ENCODE assay signal across 8 cellular contexts in the genomic region with DNA sequence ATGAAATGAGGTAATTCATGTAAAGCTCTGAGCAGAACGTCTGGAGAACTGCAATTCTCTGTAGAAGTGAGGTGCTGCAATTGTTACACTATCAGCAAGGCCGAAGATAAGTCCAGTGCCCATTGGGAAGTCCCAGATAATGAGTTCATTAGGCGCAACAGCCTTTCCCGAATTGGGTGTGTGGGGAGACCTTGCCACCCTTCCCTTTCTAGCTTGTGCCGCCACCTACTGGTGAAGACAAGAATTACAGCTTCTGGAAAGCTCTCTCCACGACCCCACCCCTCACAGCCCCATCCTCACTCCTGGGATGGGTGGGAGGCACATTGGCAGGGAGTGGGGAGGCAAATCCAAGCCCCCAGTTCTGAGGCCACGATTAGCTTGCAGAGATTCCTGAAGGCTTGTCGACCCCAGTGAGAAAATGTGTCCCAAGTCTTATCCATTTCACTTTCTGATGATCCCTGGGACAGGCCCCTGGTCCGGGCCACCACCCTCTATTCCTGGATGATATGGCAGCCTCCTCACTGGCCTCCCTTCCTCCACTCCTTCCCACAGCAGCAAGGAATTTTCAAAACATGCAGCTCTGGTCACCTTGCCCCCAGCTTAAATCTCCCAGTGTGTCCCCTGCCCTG. TPM values are rescaled to one million over a fixed set of nuclear protein-coding genes. Genes with fewer than 3 reads are reported as not detected.
DNase-seq lines count a peak whose midpoint lies in the region; ATAC-seq and TF ChIP-seq lines count a peak whose summit lies in the region.

No MANE protein-coding gene starts in this region.

- H3K4me1 ChIP-seq in KMS-11 (ENCODE audit: low read depth, poor library complexity, severe bottlenecking) = peaks cover 4% of the 10 kb centered on the region
- peaks cover 26 to 33% of the 10 kb centered on the region in 2 donors for H3K4me1 ChIP-seq in gastrocnemius medialis

- H3K4me3 ChIP-seq in KMS-11 (IDR thresholded peaks at IDR 0.05; ENCODE audit: insufficient read depth, low read depth, low read length) (no peak overlapping the region), gastrocnemius medialis (no peak overlapping the region)

- H3K4me2 ChIP-seq in KMS-11 = no peak overlapping the region

- no peaks in the 10 kb centered on the region for H3K36me3 ChIP-seq in KMS-11 (ENCODE audit: insufficient read depth)
- no peaks in the 10 kb centered on the region for H3K36me3 ChIP-seq in gastrocnemius medialis

- peak; percentile 50 to 58 for ATAC-seq in gastrocnemius medialis
- ATAC-seq in HG02642 (IDR thresholded peaks at IDR 0.05; ENCODE audit: poor library complexity, unreplicated experiment) = no peak

- intact Hi-C loops in gastrocnemius medialis (cut with DNase I; ENCODE audit: low total_unique reads) = loop anchor here (1.0 kb wide), 1 partner anchor 62 kb away; no protein-coding TSS in a partner anchor

- H3K27ac ChIP-seq in KMS-11 (no peak overlapping the region), gastrocnemius medialis (peak overlapping the region in 3 of 4 donors; percentile 45 to 57 (median 46))

- POLR2A ChIA-PET in GM10248 (lab: Yijun Ruan, JAX) = no interaction called here

- peak; percentile 68 for DNase-seq in GM10248 (ENCODE audit: extremely low spot score)
- DNase-seq in T-helper 1 cell = peak in 4 of 5 donors; percentile 24 to 49 (median 40)
- DNase-seq in anterior cingulate cortex (lab: John Stamatoyannopoulos, UW) = peak in 50 of 58 donors; percentile 4 to 78 (median 36)
- peak; percentile 66 for DNase-seq in hepatic stellate cell (ENCODE audit: low spot score)
- DNase-seq in gastrocnemius medialis = peak; percentile 30 to 36
- no peak for DNase-seq in amniotic stem cell (lab: John Stamatoyannopoulos, UW)

- in situ Hi-C loops in gastrocnemius medialis (cut with MboI; ENCODE audit: low sequenced_read_pairs in 4 of 4) = loop anchor here in 1 of 4 donors (25.0 kb wide), 1 partner anchor 1232 kb away; no protein-coding TSS in a partner anchor

- no peak overlapping the region for H3K9ac ChIP-seq in KMS-11

- no peaks in the 10 kb centered on the region for H3K79me2 ChIP-seq in KMS-11 (ENCODE audit: insufficient read depth, low read depth)

- no peaks in the 10 kb centered on the region for H3K27me3 ChIP-seq in KMS-11 (ENCODE audit: insufficient read depth, low read depth)
- H3K27me3 ChIP-seq in gastrocnemius medialis = no peaks in the 10 kb centered on the region

- TF ChIP-seq POLR2A in gastrocnemius medialis (IDR thresholded peaks at IDR 0.05) = no peak

- no peak overlapping the region for H2AFZ ChIP-seq in KMS-11 (ENCODE audit: low read depth)

- no peaks in the 10 kb centered on the region for H4K20me1 ChIP-seq in KMS-11 (ENCODE audit: insufficient read depth)

- CTCF ChIA-PET in GM10248 (lab: Yijun Ruan, JAX) = interaction anchor here (0.6 to 20.1 kb wide), 33 partner anchors 9 to 635 kb away, joined by 3 to 384 read pairs (median 5); partner anchors contain the start of genes ACOX2, FAM107A, FAM3D and HTD2

- TF ChIP-seq CTCF in GM10248 (IDR thresholded peaks at IDR 0.05; ENCODE audit: control extremely low read depth, extremely low read depth, low read depth, missing control alignments) = peak; percentile 88
- peak; percentile 85 for TF ChIP-seq CTCF in KMS-11 (conservative IDR thresholded peaks at IDR 0.05; ENCODE audit: low read depth, low read length)
- TF ChIP-seq CTCF in gastrocnemius medialis (IDR thresholded peaks at IDR 0.05 in 4 of 5, conservative IDR thresholded peaks at IDR 0.05 in 1 of 5) = peak; percentile 80 to 96 (median 91)

- H3K9me3 ChIP-seq in gastrocnemius medialis = no peaks in the 10 kb centered on the region

RNA-seq across cellular contexts. Expression of gene FAM3D, which starts 36.4 kb away (rescaled TPM):
- total RNA-seq in gastrocnemius medialis = under 1 TPM in 1 of 4 donors, not detected in 3; 0.83 TPM

RNA-seq across cellular contexts. Expression of gene FAM107A, which starts 53.0 kb away (rescaled TPM):
- 10 to 100 TPM; 21.1 to 28.5 (median 27.6) TPM for total RNA-seq in gastrocnemius medialis
